ENCODE assay signal across 12 cellular contexts in genomic region chr22:41305646-41306045, GRCh38. TPM values are rescaled to one million over a fixed set of nuclear protein-coding genes. Genes with fewer than 3 reads are reported as not detected.
A peak's percentile ranks its signal among the peaks of the same experiment; 100 is the strongest.
DNase-seq lines count a peak whose midpoint lies in the region; ATAC-seq, FAIRE-seq and TF ChIP-seq lines count a peak whose summit lies in the region.
"Had no signal": no experiment of that assay in that cellular context is flagged by ENCODE, and none has a peak within 500 bp of the region (broad histone marks: within the 10 kb centered on the region; RNA-seq: fewer than 3 reads in every experiment).

No MANE protein-coding gene starts in this region.

- H3K4me3 Mint-ChIP-seq in CD8-positive, alpha-beta T cell = no peak overlapping the region

- H3F3A ChIP-seq in PC-3 (ENCODE audit: low read length, unreplicated experiment) = no peaks in the 10 kb centered on the region

- H3K79me2 ChIP-seq in PC-3 (ENCODE audit: low read length) = peaks cover 83% of the 10 kb centered on the region
- H3K79me2 ChIP-seq in endothelial cell of umbilical vein (ENCODE audit: control insufficient read depth, insufficient read depth, low read length) = peaks cover 85% of the 10 kb centered on the region
- H3K79me2 ChIP-seq in osteoblast (ENCODE audit: insufficient read depth, low read length) = peaks cover 92% of the 10 kb centered on the region

- H3K27ac Mint-ChIP-seq in CD8-positive, alpha-beta T cell = peak overlapping the region; percentile 21

- H3K4me3 ChIP-seq in CD8-positive, alpha-beta T cell (ENCODE audit: low read depth, low read length) = no peak overlapping the region
- H3K4me3 ChIP-seq in PC-3 (ENCODE audit: low read length) (no peak overlapping the region), endothelial cell of umbilical vein (replicated peaks in 1 of 3; ENCODE audit: insufficient read depth in 1 of 3, low read depth in 1 of 3, low read length in 3 of 3) (no peak overlapping the region), osteoblast (ENCODE audit: insufficient read depth, low read length) (no peak overlapping the region)

- H3K9me1 ChIP-seq in endothelial cell of umbilical vein (replicated peaks; ENCODE audit: control insufficient read depth, extremely low read depth, insufficient read depth, low read length) = no peaks in the 10 kb centered on the region

- ATAC-seq in CD8-positive, alpha-beta T cell = no peak
- ATAC-seq in PC-3 = peak; percentile 77

- H3K9me3 Mint-ChIP-seq in CD8-positive, alpha-beta T cell = no peaks in the 10 kb centered on the region

- CTCF ChIA-PET in CD8-positive, alpha-beta T cell (lab: Charles Lee) = no interaction called here
- CTCF ChIA-PET in PC-3 (lab: Charles Lee) (no interaction called here), endothelial cell of umbilical vein (lab: Charles Lee) (interaction anchor here (1.2 to 1.5 kb wide), 2 partner anchors 17 to 28 kb away, joined by 3 to 4 read pairs; no protein-coding TSS in a partner anchor)

- peaks cover 33% of the 10 kb centered on the region for H3K36me3 Mint-ChIP-seq in CD8-positive, alpha-beta T cell

- peaks cover 15% of the 10 kb centered on the region for H3K4me1 ChIP-seq in CD8-positive, alpha-beta T cell (ENCODE audit: insufficient read depth, low read length)
- H3K4me1 ChIP-seq in PC-3 (ENCODE audit: insufficient read depth, low read length) (peaks cover 20% of the 10 kb centered on the region), endothelial cell of umbilical vein (ENCODE audit: control insufficient read depth, extremely low read depth, insufficient read depth, low read length) (peaks cover 22% of the 10 kb centered on the region), osteoblast (ENCODE audit: insufficient read depth, low read length) (peaks cover 45% of the 10 kb centered on the region)

- in situ Hi-C loops in KBM-7 (cut with MboI; ENCODE audit: low pct_unique_long_range_greater_than_20kb, low sequenced_read_pairs) = no loop called here

- no peaks in the 10 kb centered on the region for H3K27me3 ChIP-seq in CD8-positive, alpha-beta T cell (ENCODE audit: insufficient read depth, low read length)
- H3K27me3 ChIP-seq in PC-3 (ENCODE audit: low read length) (no peaks in the 10 kb centered on the region), endothelial cell of umbilical vein (ENCODE audit: control insufficient read depth in 2 of 2, insufficient read depth in 2 of 2, low read length in 2 of 2) (no peaks in the 10 kb centered on the region), osteoblast (ENCODE audit: insufficient read depth, low read length) (no peaks in the 10 kb centered on the region)

- peaks cover 51% of the 10 kb centered on the region for H3K4me1 Mint-ChIP-seq in CD8-positive, alpha-beta T cell (ENCODE audit: low read depth)

- H3K9me3 ChIP-seq in CD8-positive, alpha-beta T cell (ENCODE audit: low read length) = no peaks in the 10 kb centered on the region
- H3K9me3 ChIP-seq in PC-3 (ENCODE audit: low read length) = no peaks in the 10 kb centered on the region
- H3K9me3 ChIP-seq in endothelial cell of umbilical vein (replicated peaks; ENCODE audit: control insufficient read depth, insufficient read depth, low read length) = no peaks in the 10 kb centered on the region
- H3K9me3 ChIP-seq in osteoblast (ENCODE audit: low read depth, low read length) = no peaks in the 10 kb centered on the region

- DNase-seq in CD8-positive, alpha-beta T cell = no peak
- DNase-seq in PC-3 = peak; percentile 83
- DNase-seq in endothelial cell of umbilical vein (ENCODE audit: low read depth, low spot score) = peak; percentile 82
- peak; percentile 99 for DNase-seq in osteoblast (ENCODE audit: insufficient read length, low spot score, missing footprints)
- DNase-seq in amniotic stem cell (lab: John Stamatoyannopoulos, UW) = no peak
- no peak for DNase-seq in KBM-7
- no peak for DNase-seq in NCI-H526 treated with DMSO at 0.1 percent for 48 hours (lab: John Stamatoyannopoulos, UW)
- DNase-seq in NCI-H2227 treated with DMSO at 0.1 percent for 48 hours (lab: John Stamatoyannopoulos, UW) = no peak
- DNase-seq: effector CD8-positive, alpha-beta T cell; mesendoderm; NCI-H1436; SHP77 had no signal

- no peak for TF ChIP-seq POLR2A in endothelial cell of umbilical vein (IDR thresholded peaks at IDR 0.05; ENCODE audit: low read depth, low read length)

- intact Hi-C loops in CD8-positive, alpha-beta T cell (cut with DNase I, micrococcal nuclease) = no loop called here
- intact Hi-C loops in PC-3 (cut with micrococcal nuclease) (no loop called here), endothelial cell of umbilical vein (cut with micrococcal nuclease) (loop anchor here (5.0 kb wide), 1 partner anchor 213 kb away; the partner anchor contains the start of gene EP300)

- no peaks in the 10 kb centered on the region for H3K27me3 Mint-ChIP-seq in CD8-positive, alpha-beta T cell (ENCODE audit: low read depth)

- POLR2A ChIA-PET in CD8-positive, alpha-beta T cell (lab: Charles Lee) = no interaction called here
- POLR2A ChIA-PET in PC-3 (lab: Charles Lee; ENCODE audit: unreplicated experiment) (interaction anchor here (0.6 kb wide), 1 partner anchor 48 kb away, joined by 3 read pairs; no protein-coding TSS in a partner anchor), endothelial cell of umbilical vein (lab: Charles Lee) (interaction anchor here (0.6 kb wide), 1 partner anchor 15 kb away, joined by 6 read pairs; no protein-coding TSS in a partner anchor)

- H3K4me2 ChIP-seq in PC-3 (ENCODE audit: low read length) = peak overlapping the region; percentile 56
- peak overlapping the region; percentile 27 for H3K4me2 ChIP-seq in endothelial cell of umbilical vein (ENCODE audit: insufficient read depth, low read length)
- H3K4me2 ChIP-seq in osteoblast (ENCODE audit: insufficient read depth, low read length) = peak overlapping the region; percentile 55

- TF ChIP-seq CTCF in CD8-positive, alpha-beta T cell (IDR thresholded peaks at IDR 0.05) = no peak
- TF ChIP-seq CTCF in PC-3 (conservative IDR thresholded peaks at IDR 0.05; ENCODE audit: low read depth, low read length) (no peak), endothelial cell of umbilical vein (IDR thresholded peaks at IDR 0.05; ENCODE audit: extremely low read depth in 1 of 2, insufficient read depth in 1 of 2, low read depth in 1 of 2, low read length in 2 of 2) (no peak), osteoblast (IDR thresholded peaks at IDR 0.05; ENCODE audit: extremely low read depth, low read depth, low read length) (no peak)

- H3K27ac ChIP-seq in CD8-positive, alpha-beta T cell (ENCODE audit: low read depth, low read length) = no peak overlapping the region
- peak overlapping the region; percentile 35 for H3K27ac ChIP-seq in PC-3 (ENCODE audit: low read length)
- peak overlapping the region; percentile 24 for H3K27ac ChIP-seq in endothelial cell of umbilical vein (ENCODE audit: insufficient read depth, low read depth, low read length)
- H3K27ac ChIP-seq in osteoblast (ENCODE audit: low read depth, low read length) = peak overlapping the region; percentile 57

- no peaks in the 10 kb centered on the region for H3K9me2 ChIP-seq in PC-3 (replicated peaks; ENCODE audit: low read length)

- peak; percentile 92 for FAIRE-seq in endothelial cell of umbilical vein (lab: Jason Lieb, UNC)

- H2AFZ ChIP-seq in PC-3 (ENCODE audit: low read length) (no peak overlapping the region), endothelial cell of umbilical vein (ENCODE audit: low read depth, low read length) (no peak overlapping the region), osteoblast (ENCODE audit: low read length) (no peak overlapping the region)

- H3K36me3 ChIP-seq in CD8-positive, alpha-beta T cell (ENCODE audit: insufficient read depth, low read length) = peaks cover 4% of the 10 kb centered on the region
- no peaks in the 10 kb centered on the region for H3K36me3 ChIP-seq in PC-3 (ENCODE audit: low read depth, low read length)
- H3K36me3 ChIP-seq in endothelial cell of umbilical vein (ENCODE audit: control insufficient read depth in 2 of 2, extremely low read depth in 1 of 2, insufficient read depth in 2 of 2, low read length in 2 of 2) = peaks cover 4 to 9% of the 10 kb centered on the region in 2 experiments
- H3K36me3 ChIP-seq in osteoblast (ENCODE audit: insufficient read depth, low read length) = peaks cover 11% of the 10 kb centered on the region

- peaks cover 3% of the 10 kb centered on the region; the same call in 1 of the 2 replicates for H4K20me1 ChIP-seq in PC-3 (ENCODE audit: low read length)
- no peaks in the 10 kb centered on the region for H4K20me1 ChIP-seq in endothelial cell of umbilical vein (replicated peaks; ENCODE audit: control insufficient read depth, extremely low read depth, insufficient read depth, low read length)
- peaks cover 42% of the 10 kb centered on the region for H4K20me1 ChIP-seq in osteoblast (ENCODE audit: insufficient read depth, low read length)

- dilution Hi-C loops in endothelial cell of umbilical vein (cut with MboI; ENCODE audit: extremely low pct_ligation_motif_present, low sequenced_read_pairs) = no loop called here

- H3K9ac ChIP-seq in PC-3 (ENCODE audit: low read length) (no peak overlapping the region), endothelial cell of umbilical vein (replicated peaks; ENCODE audit: extremely low read depth, insufficient read depth, low read length) (no peak overlapping the region)

- no TSS peak for BruUV-seq in PC-3 (replicated peaks; lab: Mats Ljungman, UMichigan)
- BruUV-seq in endothelial cell of umbilical vein (replicated peaks; lab: Mats Ljungman, UMichigan) = no TSS peak

RNA-seq across cellular contexts. Expression of gene ZC3H7B, which starts 4.3 kb away (rescaled TPM):
- 10 to 100 TPM; 30.7 to 30.8 TPM for total RNA-seq in CD8-positive, alpha-beta T cell
- 34.8 and 40.5 TPM in 2 replicates for total RNA-seq in PC-3 (2014; rRNA removed)
- total RNA-seq in endothelial cell of umbilical vein = 89.6 and 95.9 TPM in 2 replicates
- 66.8 and 72.7 TPM in 2 replicates for polyA plus RNA-seq in endothelial cell of umbilical vein
- polyA plus RNA-seq in endothelial cell of umbilical vein (2011; cell fraction: cytosol; rRNA removed) = 64.1 and 83.2 TPM in 2 replicates
- polyA plus RNA-seq in endothelial cell of umbilical vein (2011; cell fraction: nucleus; rRNA removed) = 105 and 121 TPM in 2 replicates
- 75.3 and 75.8 TPM in 2 replicates for polyA plus RNA-seq in endothelial cell of umbilical vein (2012)
- 66.2 and 73.9 TPM in 2 replicates for polyA minus RNA-seq in endothelial cell of umbilical vein
- polyA minus RNA-seq in endothelial cell of umbilical vein (2011; cell fraction: cytosol; rRNA and poly(A)+ RNA removed) = 14.8 TPM
- polyA minus RNA-seq in endothelial cell of umbilical vein (2011; cell fraction: nucleus; rRNA and poly(A)+ RNA removed) = 30.1 and 44.2 TPM in 2 replicates
- 43.6 and 53.6 TPM in 2 replicates for total RNA-seq in osteoblast

RNA-seq across cellular contexts. Expression of gene RANGAP1, which starts 19.7 kb away (rescaled TPM):
- total RNA-seq in CD8-positive, alpha-beta T cell = 100 to 1,000 TPM; 200 to 210 TPM
- 99.0 and 128 TPM in 2 replicates for total RNA-seq in PC-3 (2014; rRNA removed)
- 154 and 169 TPM in 2 replicates for total RNA-seq in endothelial cell of umbilical vein
- 177 and 182 TPM in 2 replicates for polyA plus RNA-seq in endothelial cell of umbilical vein
- 165 and 183 TPM in 2 replicates for polyA plus RNA-seq in endothelial cell of umbilical vein (2011; cell fraction: cytosol; rRNA removed)
- polyA plus RNA-seq in endothelial cell of umbilical vein (2011; cell fraction: nucleus; rRNA removed) = 245 and 247 TPM in 2 replicates
- polyA plus RNA-seq in endothelial cell of umbilical vein (2012) = 155 and 164 TPM in 2 replicates
- polyA minus RNA-seq in endothelial cell of umbilical vein = 117 and 132 TPM in 2 replicates
- polyA minus RNA-seq in endothelial cell of umbilical vein (2011; cell fraction: cytosol; rRNA and poly(A)+ RNA removed) = 89.3 TPM
- polyA minus RNA-seq in endothelial cell of umbilical vein (2011; cell fraction: nucleus; rRNA and poly(A)+ RNA removed) = 59.1 and 64.0 TPM in 2 replicates
- 29.8 and 31.8 TPM in 2 replicates for total RNA-seq in osteoblast

Comparison
In these comparisons a context has a peak if more than half of its experiments do, and no peak if none do; other contexts are left out.
1. DNase-seq: peak in PC-3 (single experiment), endothelial cell of umbilical vein (single experiment) and osteoblast (single experiment); none in CD8-positive, alpha-beta T cell (0 of 7), amniotic stem cell (single experiment), KBM-7 (single experiment), NCI-H526 treated with DMSO at 0.1 percent for 48 hours (single experiment) and NCI-H2227 treated with DMSO at 0.1 percent for 48 hours (single experiment).
2. Peak in every context shown above with its lines, with median percentiles within 50 percentile points of each other: H3K4me2 ChIP-seq.